Comparison of ENCODE assay signal across 12 cellular contexts in genomic region chr2:148565272-148565894, GRCh38.
DNase-seq lines count a peak whose midpoint lies in the region; ATAC-seq and TF ChIP-seq lines count a peak whose summit lies in the region.
"Had no signal": no experiment of that assay in that cellular context is flagged by ENCODE, and none has a peak within 500 bp of the region (broad histone marks: within the 10 kb centered on the region; RNA-seq: fewer than 3 reads in every experiment).

No MANE protein-coding gene starts in this region.

- H3K4me1 Mint-ChIP-seq in GM23338: no peaks in the 10 kb centered on the region; the same call in 2 of the 3 replicates
- H3K4me1 Mint-ChIP-seq in activated T-helper 17 cell treated with anti-CD3 and anti-CD28 coated beads, Interleukin-2, amount 50 U/mL, for 72 hours: peaks cover 10% of the 10 kb centered on the region

- H3K4me3 ChIP-seq in GM23338 (no peak overlapping the region), RWPE2 (ENCODE audit: severe bottlenecking) (no peak overlapping the region), heart left ventricle (no peak overlapping the region)

- H3K36me3 Mint-ChIP-seq in GM23338 (ENCODE audit: low read depth): no peaks in the 10 kb centered on the region
- no peaks in the 10 kb centered on the region for H3K36me3 Mint-ChIP-seq in activated T-helper 17 cell treated with anti-CD3 and anti-CD28 coated beads, Interleukin-2, amount 50 U/mL, for 72 hours (ENCODE audit: low read depth)

- no peak overlapping the region for H3K4me3 Mint-ChIP-seq in GM23338
- no peak overlapping the region for H3K4me3 Mint-ChIP-seq in activated T-helper 17 cell treated with anti-CD3 and anti-CD28 coated beads, Interleukin-2, amount 50 U/mL, for 72 hours
- H3K4me3 Mint-ChIP-seq: CD4-positive, alpha-beta T cell had no signal

- H3K9me2 ChIP-seq in GM23338 (ENCODE audit: insufficient read depth): no peaks in the 10 kb centered on the region

- ATAC-seq in GM23338 (peak; percentile 76), RWPE2 (ENCODE audit: low read depth) (peak; percentile 40; the same call in 1 of the 3 replicates), heart left ventricle (peak in 3 of 4 donors; percentile 42 to 59 (median 44))
- no peak for ATAC-seq in activated T-helper 17 cell treated with anti-CD3 and anti-CD28 coated beads, Interleukin-2, amount 50 U/mL, for 72 hours (replicated peaks)

- DNase-seq in ACHN (peak; percentile 26), GM23338 (ENCODE audit: low spot score) (peak; percentile 60), RWPE2 (ENCODE audit: low spot score) (no peak), heart left ventricle (no peak), NCI-H1048 (lab: John Stamatoyannopoulos, UW) (no peak), RPMI8226 (no peak)
- no peak for DNase-seq in activated CD8-positive, alpha-beta memory T cell treated with anti-CD3 and anti-CD28 coated beads for 24 hours
- DNase-seq: CD4-positive, alpha-beta T cell; cerebellar nuclear complex; SHP77 had no signal

- in situ Hi-C loops in ACHN (cut with HindIII; ENCODE audit: low pct_ligation_motif_present, low pct_unique_long_range_greater_than_20kb, low sequenced_read_pairs): no loop called here

- H3F3A ChIP-seq in GM23338 (replicated peaks; ENCODE audit: low read depth): no peaks in the 10 kb centered on the region

- no peaks in the 10 kb centered on the region for H3K27me3 Mint-ChIP-seq in GM23338 (ENCODE audit: insufficient read depth, low read depth, poor library complexity)
- H3K27me3 Mint-ChIP-seq in activated T-helper 17 cell treated with anti-CD3 and anti-CD28 coated beads, Interleukin-2, amount 50 U/mL, for 72 hours: no peaks in the 10 kb centered on the region
- H3K27me3 Mint-ChIP-seq: CD4-positive, alpha-beta T cell had no signal

- H3K36me3 ChIP-seq in GM23338 (ENCODE audit: insufficient read depth) (no peaks in the 10 kb centered on the region), RWPE2 (ENCODE audit: low read depth) (no peaks in the 10 kb centered on the region), heart left ventricle (no peaks in the 10 kb centered on the region)

- TF ChIP-seq CTCF in GM23338 (conservative IDR thresholded peaks at IDR 0.05; ENCODE audit: low read depth in 2 of 2): peak; percentile 60 to 77
- peak; percentile 14 for TF ChIP-seq CTCF in RWPE2 (IDR thresholded peaks at IDR 0.05; ENCODE audit: poor library complexity, severe bottlenecking)
- TF ChIP-seq CTCF in heart left ventricle (IDR thresholded peaks at IDR 0.05): peak in 11 of 12 donors; percentile 14 to 55 (median 30)

- H3K27me3 ChIP-seq in GM23338 (ENCODE audit: insufficient read depth) (no peaks in the 10 kb centered on the region), RWPE2 (ENCODE audit: insufficient read depth, poor library complexity, severe bottlenecking) (no peaks in the 10 kb centered on the region), heart left ventricle (peaks cover 0 to under 1% (median 0%) of the 10 kb centered on the region in 9 donors)

- H2AFZ ChIP-seq in GM23338: no peak overlapping the region
- H2AFZ ChIP-seq: parathyroid adenoma had no signal

- intact Hi-C loops in heart left ventricle (cut with DNase I): loop anchor here in 8 of 10 donors (5.0 to 10.0 kb wide), 4 partner anchors 69 to 429 kb away; no protein-coding TSS in a partner anchor

- H3K27ac Mint-ChIP-seq in GM23338: no peak overlapping the region
- no peak overlapping the region for H3K27ac Mint-ChIP-seq in activated T-helper 17 cell treated with anti-CD3 and anti-CD28 coated beads, Interleukin-2, amount 50 U/mL, for 72 hours
- H3K27ac Mint-ChIP-seq: CD4-positive, alpha-beta T cell had no signal

- no peak for TF ChIP-seq POLR2A in heart left ventricle (IDR thresholded peaks at IDR 0.05)

- no peak overlapping the region for H3K4me2 ChIP-seq in GM23338

- no peaks in the 10 kb centered on the region for H3K4me1 ChIP-seq in GM23338 (ENCODE audit: insufficient read depth)
- H3K4me1 ChIP-seq in RWPE2 (ENCODE audit: insufficient read depth, poor library complexity, severe bottlenecking): no peaks in the 10 kb centered on the region
- no peaks in the 10 kb centered on the region for H3K4me1 ChIP-seq in heart left ventricle
- H3K4me1 ChIP-seq: parathyroid adenoma had no signal

- H3K9me3 ChIP-seq in RWPE2 (ENCODE audit: severe bottlenecking) (no peaks in the 10 kb centered on the region), heart left ventricle (no peaks in the 10 kb centered on the region)

- no peaks in the 10 kb centered on the region for H4K20me1 ChIP-seq in GM23338 (replicated peaks; ENCODE audit: insufficient read depth)

- no peaks in the 10 kb centered on the region for H3K79me2 ChIP-seq in GM23338 (replicated peaks; ENCODE audit: insufficient read depth)
- H3K79me2 ChIP-seq: parathyroid adenoma had no signal

- H3K27ac ChIP-seq in GM23338 (ENCODE audit: low read depth) (no peak overlapping the region), RWPE2 (ENCODE audit: poor library complexity, severe bottlenecking) (no peak overlapping the region), heart left ventricle (no peak overlapping the region)
- H3K27ac ChIP-seq: parathyroid adenoma had no signal

- no peaks in the 10 kb centered on the region; the same call in 2 of the 3 replicates for H3K9me3 Mint-ChIP-seq in GM23338
- no peaks in the 10 kb centered on the region for H3K9me3 Mint-ChIP-seq in activated T-helper 17 cell treated with anti-CD3 and anti-CD28 coated beads, Interleukin-2, amount 50 U/mL, for 72 hours
- H3K9me3 Mint-ChIP-seq: CD4-positive, alpha-beta T cell had no signal

- 53 to 68% (median 54%) methylated on average over 4 of the region's 4 CpGs for WGBS in heart left ventricle, 4 donors

TF ChIP-seq in GM23338, 12 proteins besides CTCF, POLR2A, EP300 and RAD21 (continues in another document):
- no peak for TF ChIP-seq ZNF331 (CRISPR knock-in tag; IDR thresholded peaks at IDR 0.05; ENCODE audit: low read depth)
- TF ChIP-seq, protein P1, sequence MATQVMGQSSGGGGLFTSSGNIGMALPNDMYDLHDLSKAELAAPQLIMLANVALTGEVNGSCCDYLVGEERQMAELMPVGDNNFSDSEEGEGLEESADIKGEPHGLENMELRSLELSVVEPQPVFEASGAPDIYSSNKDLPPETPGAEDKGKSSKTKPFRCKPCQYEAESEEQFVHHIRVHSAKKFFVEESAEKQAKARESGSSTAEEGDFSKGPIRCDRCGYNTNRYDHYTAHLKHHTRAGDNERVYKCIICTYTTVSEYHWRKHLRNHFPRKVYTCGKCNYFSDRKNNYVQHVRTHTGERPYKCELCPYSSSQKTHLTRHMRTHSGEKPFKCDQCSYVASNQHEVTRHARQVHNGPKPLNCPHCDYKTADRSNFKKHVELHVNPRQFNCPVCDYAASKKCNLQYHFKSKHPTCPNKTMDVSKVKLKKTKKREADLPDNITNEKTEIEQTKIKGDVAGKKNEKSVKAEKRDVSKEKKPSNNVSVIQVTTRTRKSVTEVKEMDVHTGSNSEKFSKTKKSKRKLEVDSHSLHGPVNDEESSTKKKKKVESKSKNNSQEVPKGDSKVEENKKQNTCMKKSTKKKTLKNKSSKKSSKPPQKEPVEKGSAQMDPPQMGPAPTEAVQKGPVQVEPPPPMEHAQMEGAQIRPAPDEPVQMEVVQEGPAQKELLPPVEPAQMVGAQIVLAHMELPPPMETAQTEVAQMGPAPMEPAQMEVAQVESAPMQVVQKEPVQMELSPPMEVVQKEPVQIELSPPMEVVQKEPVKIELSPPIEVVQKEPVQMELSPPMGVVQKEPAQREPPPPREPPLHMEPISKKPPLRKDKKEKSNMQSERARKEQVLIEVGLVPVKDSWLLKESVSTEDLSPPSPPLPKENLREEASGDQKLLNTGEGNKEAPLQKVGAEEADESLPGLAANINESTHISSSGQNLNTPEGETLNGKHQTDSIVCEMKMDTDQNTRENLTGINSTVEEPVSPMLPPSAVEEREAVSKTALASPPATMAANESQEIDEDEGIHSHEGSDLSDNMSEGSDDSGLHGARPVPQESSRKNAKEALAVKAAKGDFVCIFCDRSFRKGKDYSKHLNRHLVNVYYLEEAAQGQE (IDR thresholded peaks at IDR 0.05; ENCODE audit: unreplicated experiment): no peak
- TF ChIP-seq CREB1 (CRISPR knock-in tag; IDR thresholded peaks at IDR 0.05; ENCODE audit: low read depth): no peak
- no peak for TF ChIP-seq ZNF114 (CRISPR knock-in tag; IDR thresholded peaks at IDR 0.05)
- TF ChIP-seq EZH2 (IDR thresholded peaks at IDR 0.05; ENCODE audit: low read depth, unreplicated experiment): no peak
- TF ChIP-seq NANOG (IDR thresholded peaks at IDR 0.05; ENCODE audit: borderline replicate concordance): no peak

Comparison
In these comparisons a context has a peak if more than half of its experiments do, and no peak if none do; other contexts are left out.
1. DNase-seq: peak in ACHN (single experiment) and GM23338 (single experiment); none in RWPE2 (single experiment), heart left ventricle (0 of 5), activated CD8-positive, alpha-beta memory T cell treated with anti-CD3 and anti-CD28 coated beads for 24 hours (single experiment), NCI-H1048 (single experiment) and RPMI8226 (single experiment).
2. CTCF ChIP-seq: peak in every context shown above with its lines; median percentile 68 in GM23338; 30 in heart left ventricle; 14 in RWPE2.